In the genomic region with DNA sequence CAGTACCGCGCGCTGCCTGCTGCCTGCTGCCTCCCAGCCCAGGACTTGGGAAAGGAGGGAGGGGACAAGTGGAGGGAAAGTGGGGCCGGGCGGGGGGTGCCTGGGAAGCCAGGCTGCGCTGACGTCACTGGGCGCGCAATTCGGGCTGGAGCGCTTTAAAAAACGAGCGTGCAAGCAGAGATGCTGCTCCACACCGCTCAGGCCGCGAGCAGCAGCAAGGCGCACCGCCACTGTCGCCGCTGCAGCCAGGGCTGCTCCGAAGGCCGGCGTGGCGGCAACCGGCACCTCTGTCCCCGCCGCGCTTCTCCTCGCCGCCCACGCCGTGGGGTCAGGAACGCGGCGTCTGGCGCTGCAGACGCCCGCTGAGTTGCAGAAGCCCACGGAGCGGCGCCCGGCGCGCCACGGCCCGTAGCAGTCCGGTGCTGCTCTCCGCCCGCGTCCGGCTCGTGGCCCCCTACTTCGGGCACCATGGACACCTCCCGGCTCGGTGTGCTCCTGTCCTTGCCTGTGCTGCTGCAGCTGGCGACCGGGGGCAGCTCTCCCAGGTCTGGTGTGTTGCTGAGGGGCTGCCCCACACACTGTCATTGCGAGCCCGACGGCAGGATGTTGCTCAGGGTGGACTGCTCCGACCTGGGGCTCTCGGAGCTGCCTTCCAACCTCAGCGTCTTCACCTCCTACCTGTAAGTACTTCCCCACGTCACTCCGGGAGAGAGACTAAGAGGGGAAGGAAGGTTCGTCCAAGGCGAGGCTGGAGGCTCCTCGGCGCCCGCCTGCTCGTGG, we compare ENCODE assay signal across 2 cellular contexts.
TF ChIP-seq lines count a peak whose summit lies in the region.

A gene with protein sequence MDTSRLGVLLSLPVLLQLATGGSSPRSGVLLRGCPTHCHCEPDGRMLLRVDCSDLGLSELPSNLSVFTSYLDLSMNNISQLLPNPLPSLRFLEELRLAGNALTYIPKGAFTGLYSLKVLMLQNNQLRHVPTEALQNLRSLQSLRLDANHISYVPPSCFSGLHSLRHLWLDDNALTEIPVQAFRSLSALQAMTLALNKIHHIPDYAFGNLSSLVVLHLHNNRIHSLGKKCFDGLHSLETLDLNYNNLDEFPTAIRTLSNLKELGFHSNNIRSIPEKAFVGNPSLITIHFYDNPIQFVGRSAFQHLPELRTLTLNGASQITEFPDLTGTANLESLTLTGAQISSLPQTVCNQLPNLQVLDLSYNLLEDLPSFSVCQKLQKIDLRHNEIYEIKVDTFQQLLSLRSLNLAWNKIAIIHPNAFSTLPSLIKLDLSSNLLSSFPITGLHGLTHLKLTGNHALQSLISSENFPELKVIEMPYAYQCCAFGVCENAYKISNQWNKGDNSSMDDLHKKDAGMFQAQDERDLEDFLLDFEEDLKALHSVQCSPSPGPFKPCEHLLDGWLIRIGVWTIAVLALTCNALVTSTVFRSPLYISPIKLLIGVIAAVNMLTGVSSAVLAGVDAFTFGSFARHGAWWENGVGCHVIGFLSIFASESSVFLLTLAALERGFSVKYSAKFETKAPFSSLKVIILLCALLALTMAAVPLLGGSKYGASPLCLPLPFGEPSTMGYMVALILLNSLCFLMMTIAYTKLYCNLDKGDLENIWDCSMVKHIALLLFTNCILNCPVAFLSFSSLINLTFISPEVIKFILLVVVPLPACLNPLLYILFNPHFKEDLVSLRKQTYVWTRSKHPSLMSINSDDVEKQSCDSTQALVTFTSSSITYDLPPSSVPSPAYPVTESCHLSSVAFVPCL (plus strand): TSS at position 186 of the 780 bp plus-strand sequence. CDS start 283 bp downstream, at position 469.

TF ChIP-seq in HEK293, 187 proteins besides CTCF, POLR2A, EP300 and RAD21 (continues in another document):
- TF ChIP-seq ZNF335 (tag by site-specific recombination; conservative IDR thresholded peaks at IDR 0.05) (peak; percentile 93), ZNF248 (tag by site-specific recombination; IDR thresholded peaks at IDR 0.05) (no peak), ZBTB20 (tag by site-specific recombination; IDR thresholded peaks at IDR 0.05) (peak; percentile 32), ZNF394 (tag by site-specific recombination; IDR thresholded peaks at IDR 0.05; ENCODE audit: borderline replicate concordance) (peak; percentile 68), ZNF341 (tag by site-specific recombination; IDR thresholded peaks at IDR 0.05; ENCODE audit: low read depth) (peak; percentile 16), ZBTB8A (tag by site-specific recombination; IDR thresholded peaks at IDR 0.05) (peak; percentile 98)
- TF ChIP-seq, protein P1, sequence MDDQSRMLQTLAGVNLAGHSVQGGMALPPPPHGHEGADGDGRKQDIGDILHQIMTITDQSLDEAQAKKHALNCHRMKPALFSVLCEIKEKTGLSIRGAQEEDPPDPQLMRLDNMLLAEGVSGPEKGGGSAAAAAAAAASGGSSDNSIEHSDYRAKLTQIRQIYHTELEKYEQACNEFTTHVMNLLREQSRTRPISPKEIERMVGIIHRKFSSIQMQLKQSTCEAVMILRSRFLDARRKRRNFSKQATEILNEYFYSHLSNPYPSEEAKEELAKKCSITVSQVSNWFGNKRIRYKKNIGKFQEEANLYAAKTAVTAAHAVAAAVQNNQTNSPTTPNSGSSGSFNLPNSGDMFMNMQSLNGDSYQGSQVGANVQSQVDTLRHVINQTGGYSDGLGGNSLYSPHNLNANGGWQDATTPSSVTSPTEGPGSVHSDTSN (CRISPR knock-in tag; IDR thresholded peaks at IDR 0.05): peak; percentile 75; the same call in 1 of the 2 replicates
- TF ChIP-seq, protein P2, sequence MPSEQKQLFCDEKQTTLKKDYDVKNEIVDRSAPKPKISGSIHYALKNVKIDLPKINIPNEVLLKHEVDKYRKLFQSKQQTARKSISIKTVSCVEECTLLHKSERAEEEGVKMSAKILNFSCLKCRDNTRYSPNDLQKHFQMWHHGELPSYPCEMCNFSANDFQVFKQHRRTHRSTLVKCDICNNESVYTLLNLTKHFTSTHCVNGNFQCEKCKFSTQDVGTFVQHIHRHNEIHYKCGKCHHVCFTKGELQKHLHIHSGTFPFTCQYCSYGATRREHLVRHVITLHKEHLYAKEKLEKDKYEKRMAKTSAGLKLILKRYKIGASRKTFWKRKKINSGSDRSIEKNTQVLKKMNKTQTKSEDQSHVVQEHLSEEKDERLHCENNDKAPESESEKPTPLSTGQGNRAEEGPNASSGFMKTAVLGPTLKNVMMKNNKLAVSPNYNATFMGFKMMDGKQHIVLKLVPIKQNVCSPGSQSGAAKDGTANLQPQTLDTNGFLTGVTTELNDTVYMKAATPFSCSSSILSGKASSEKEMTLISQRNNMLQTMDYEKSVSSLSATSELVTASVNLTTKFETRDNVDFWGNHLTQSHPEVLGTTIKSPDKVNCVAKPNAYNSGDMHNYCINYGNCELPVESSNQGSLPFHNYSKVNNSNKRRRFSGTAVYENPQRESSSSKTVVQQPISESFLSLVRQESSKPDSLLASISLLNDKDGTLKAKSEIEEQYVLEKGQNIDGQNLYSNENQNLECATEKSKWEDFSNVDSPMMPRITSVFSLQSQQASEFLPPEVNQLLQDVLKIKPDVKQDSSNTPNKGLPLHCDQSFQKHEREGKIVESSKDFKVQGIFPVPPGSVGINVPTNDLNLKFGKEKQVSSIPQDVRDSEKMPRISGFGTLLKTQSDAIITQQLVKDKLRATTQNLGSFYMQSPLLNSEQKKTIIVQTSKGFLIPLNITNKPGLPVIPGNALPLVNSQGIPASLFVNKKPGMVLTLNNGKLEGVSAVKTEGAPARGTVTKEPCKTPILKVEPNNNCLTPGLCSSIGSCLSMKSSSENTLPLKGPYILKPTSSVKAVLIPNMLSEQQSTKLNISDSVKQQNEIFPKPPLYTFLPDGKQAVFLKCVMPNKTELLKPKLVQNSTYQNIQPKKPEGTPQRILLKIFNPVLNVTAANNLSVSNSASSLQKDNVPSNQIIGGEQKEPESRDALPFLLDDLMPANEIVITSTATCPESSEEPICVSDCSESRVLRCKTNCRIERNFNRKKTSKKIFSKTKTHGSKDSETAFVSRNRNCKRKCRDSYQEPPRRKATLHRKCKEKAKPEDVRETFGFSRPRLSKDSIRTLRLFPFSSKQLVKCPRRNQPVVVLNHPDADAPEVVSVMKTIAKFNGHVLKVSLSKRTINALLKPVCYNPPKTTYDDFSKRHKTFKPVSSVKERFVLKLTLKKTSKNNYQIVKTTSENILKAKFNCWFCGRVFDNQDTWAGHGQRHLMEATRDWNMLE (tag by site-specific recombination; conservative IDR thresholded peaks at IDR 0.05; ENCODE audit: low read depth): no peak
- TF ChIP-seq, protein P3, sequence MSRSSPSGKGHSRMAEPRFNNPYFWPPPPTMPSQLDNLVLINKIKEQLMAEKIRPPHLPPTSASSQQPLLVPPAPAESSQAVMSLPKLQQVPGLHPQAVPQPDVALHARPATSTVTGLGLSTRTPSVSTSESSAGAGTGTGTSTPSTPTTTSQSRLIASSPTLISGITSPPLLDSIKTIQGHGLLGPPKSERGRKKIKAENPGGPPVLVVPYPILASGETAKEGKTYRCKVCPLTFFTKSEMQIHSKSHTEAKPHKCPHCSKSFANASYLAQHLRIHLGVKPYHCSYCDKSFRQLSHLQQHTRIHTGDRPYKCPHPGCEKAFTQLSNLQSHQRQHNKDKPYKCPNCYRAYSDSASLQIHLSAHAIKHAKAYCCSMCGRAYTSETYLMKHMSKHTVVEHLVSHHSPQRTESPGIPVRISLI (tag by site-specific recombination; IDR thresholded peaks at IDR 0.05): peak; percentile 84
- TF ChIP-seq, protein P4, sequence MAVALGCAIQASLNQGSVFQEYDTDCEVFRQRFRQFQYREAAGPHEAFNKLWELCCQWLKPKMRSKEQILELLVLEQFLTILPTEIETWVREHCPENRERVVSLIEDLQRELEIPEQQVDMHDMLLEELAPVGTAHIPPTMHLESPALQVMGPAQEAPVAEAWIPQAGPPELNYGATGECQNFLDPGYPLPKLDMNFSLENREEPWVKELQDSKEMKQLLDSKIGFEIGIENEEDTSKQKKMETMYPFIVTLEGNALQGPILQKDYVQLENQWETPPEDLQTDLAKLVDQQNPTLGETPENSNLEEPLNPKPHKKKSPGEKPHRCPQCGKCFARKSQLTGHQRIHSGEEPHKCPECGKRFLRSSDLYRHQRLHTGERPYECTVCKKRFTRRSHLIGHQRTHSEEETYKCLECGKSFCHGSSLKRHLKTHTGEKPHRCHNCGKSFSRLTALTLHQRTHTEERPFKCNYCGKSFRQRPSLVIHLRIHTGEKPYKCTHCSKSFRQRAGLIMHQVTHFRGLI (tag by site-specific recombination; IDR thresholded peaks at IDR 0.05): 0 out of 2 replicates have a peak, but pooled peaks have one; percentile 24

TF ChIP-seq in HepG2, 621 proteins besides CTCF, POLR2A, EP300 and RAD21 (continues in another document):
- TF ChIP-seq ZNF234 (CRISPR knock-in tag; conservative IDR thresholded peaks at IDR 0.05) (no peak), ZNF557 (CRISPR knock-in tag; IDR thresholded peaks at IDR 0.05) (no peak), ZNF652 (CRISPR knock-in tag; IDR thresholded peaks at IDR 0.05; ENCODE audit: borderline replicate concordance, low read depth) (no peak), ZNF12 (CRISPR knock-in tag; IDR thresholded peaks at IDR 0.05) (no peak), ZFP36L2 (CRISPR knock-in tag; IDR thresholded peaks at IDR 0.05) (no peak), ZFY (CRISPR knock-in tag; IDR thresholded peaks at IDR 0.05) (peak; percentile 68), ZSCAN21 (CRISPR knock-in tag; IDR thresholded peaks at IDR 0.05; ENCODE audit: borderline replicate concordance) (peak; percentile 62), NKX3-1 (CRISPR knock-in tag; IDR thresholded peaks at IDR 0.05) (no peak), HNRNPH1 (optimal IDR thresholded peaks at IDR 0.05; ENCODE audit: low read depth, low read length) (no peak), MZF1 (CRISPR knock-in tag; IDR thresholded peaks at IDR 0.05; ENCODE audit: borderline replicate concordance) (no peak), PCBP1 (IDR thresholded peaks at IDR 0.05; ENCODE audit: borderline replicate concordance, low read depth, low read length) (no peak), RBFOX2 (IDR thresholded peaks at IDR 0.05; ENCODE audit: low read depth, low read length) (peak; percentile 98), RAD51 (IDR thresholded peaks at IDR 0.05; ENCODE audit: borderline replicate concordance) (no peak), CEBPB (IDR thresholded peaks at IDR 0.05; ENCODE audit: borderline replicate concordance, low read depth, low read length) (no peak)
- TF ChIP-seq, protein P5, sequence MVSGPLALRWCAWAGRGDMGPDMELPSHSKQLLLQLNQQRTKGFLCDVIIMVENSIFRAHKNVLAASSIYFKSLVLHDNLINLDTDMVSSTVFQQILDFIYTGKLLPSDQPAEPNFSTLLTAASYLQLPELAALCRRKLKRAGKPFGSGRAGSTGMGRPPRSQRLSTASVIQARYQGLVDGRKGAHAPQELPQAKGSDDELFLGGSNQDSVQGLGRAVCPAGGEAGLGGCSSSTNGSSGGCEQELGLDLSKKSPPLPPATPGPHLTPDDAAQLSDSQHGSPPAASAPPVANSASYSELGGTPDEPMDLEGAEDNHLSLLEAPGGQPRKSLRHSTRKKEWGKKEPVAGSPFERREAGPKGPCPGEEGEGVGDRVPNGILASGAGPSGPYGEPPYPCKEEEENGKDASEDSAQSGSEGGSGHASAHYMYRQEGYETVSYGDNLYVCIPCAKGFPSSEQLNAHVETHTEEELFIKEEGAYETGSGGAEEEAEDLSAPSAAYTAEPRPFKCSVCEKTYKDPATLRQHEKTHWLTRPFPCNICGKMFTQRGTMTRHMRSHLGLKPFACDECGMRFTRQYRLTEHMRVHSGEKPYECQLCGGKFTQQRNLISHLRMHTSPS (CRISPR knock-in tag; IDR thresholded peaks at IDR 0.05; ENCODE audit: low read depth): no peak
- TF ChIP-seq, protein P6, sequence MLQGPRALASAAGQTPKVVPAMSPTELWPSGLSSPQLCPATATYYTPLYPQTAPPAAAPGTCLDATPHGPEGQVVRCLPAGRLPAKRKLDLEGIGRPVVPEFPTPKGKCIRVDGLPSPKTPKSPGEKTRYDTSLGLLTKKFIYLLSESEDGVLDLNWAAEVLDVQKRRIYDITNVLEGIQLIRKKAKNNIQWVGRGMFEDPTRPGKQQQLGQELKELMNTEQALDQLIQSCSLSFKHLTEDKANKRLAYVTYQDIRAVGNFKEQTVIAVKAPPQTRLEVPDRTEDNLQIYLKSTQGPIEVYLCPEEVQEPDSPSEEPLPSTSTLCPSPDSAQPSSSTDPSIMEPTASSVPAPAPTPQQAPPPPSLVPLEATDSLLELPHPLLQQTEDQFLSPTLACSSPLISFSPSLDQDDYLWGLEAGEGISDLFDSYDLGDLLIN (CRISPR knock-in tag; IDR thresholded peaks at IDR 0.05; ENCODE audit: borderline replicate concordance): no peak
- TF ChIP-seq, protein P7, sequence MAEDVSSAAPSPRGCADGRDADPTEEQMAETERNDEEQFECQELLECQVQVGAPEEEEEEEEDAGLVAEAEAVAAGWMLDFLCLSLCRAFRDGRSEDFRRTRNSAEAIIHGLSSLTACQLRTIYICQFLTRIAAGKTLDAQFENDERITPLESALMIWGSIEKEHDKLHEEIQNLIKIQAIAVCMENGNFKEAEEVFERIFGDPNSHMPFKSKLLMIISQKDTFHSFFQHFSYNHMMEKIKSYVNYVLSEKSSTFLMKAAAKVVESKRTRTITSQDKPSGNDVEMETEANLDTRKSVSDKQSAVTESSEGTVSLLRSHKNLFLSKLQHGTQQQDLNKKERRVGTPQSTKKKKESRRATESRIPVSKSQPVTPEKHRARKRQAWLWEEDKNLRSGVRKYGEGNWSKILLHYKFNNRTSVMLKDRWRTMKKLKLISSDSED (CRISPR knock-in tag; IDR thresholded peaks at IDR 0.05): no peak; the same call in 1 of the 2 replicates
- TF ChIP-seq, protein P8, sequence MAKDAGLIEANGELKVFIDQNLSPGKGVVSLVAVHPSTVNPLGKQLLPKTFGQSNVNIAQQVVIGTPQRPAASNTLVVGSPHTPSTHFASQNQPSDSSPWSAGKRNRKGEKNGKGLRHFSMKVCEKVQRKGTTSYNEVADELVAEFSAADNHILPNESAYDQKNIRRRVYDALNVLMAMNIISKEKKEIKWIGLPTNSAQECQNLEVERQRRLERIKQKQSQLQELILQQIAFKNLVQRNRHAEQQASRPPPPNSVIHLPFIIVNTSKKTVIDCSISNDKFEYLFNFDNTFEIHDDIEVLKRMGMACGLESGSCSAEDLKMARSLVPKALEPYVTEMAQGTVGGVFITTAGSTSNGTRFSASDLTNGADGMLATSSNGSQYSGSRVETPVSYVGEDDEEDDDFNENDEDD (CRISPR knock-in tag; IDR thresholded peaks at IDR 0.05; ENCODE audit: borderline replicate concordance): peak; percentile 88; the same call in 1 of the 2 replicates
- TF ChIP-seq, protein P9, sequence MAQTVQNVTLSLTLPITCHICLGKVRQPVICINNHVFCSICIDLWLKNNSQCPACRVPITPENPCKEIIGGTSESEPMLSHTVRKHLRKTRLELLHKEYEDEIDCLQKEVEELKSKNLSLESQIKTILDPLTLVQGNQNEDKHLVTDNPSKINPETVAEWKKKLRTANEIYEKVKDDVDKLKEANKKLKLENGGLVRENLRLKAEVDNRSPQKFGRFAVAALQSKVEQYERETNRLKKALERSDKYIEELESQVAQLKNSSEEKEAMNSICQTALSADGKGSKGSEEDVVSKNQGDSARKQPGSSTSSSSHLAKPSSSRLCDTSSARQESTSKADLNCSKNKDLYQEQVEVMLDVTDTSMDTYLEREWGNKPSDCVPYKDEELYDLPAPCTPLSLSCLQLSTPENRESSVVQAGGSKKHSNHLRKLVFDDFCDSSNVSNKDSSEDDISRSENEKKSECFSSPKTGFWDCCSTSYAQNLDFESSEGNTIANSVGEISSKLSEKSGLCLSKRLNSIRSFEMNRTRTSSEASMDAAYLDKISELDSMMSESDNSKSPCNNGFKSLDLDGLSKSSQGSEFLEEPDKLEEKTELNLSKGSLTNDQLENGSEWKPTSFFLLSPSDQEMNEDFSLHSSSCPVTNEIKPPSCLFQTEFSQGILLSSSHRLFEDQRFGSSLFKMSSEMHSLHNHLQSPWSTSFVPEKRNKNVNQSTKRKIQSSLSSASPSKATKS (CRISPR knock-in tag; IDR thresholded peaks at IDR 0.05): no peak; the same call in 1 of the 2 replicates
